28 cellular contexts compared by ENCODE assay signal in genomic region chr19:49596407-49596806, GRCh38. TPM values are rescaled to one million over a fixed set of nuclear protein-coding genes. Genes with fewer than 3 reads are reported as not detected.
"Had no signal": no experiment of that assay in that cellular context is flagged by ENCODE, and none has a peak within 500 bp of the region (broad histone marks: within the 10 kb centered on the region; RNA-seq: fewer than 3 reads in every experiment).

No MANE protein-coding gene starts in this region.

- H3K36me3 ChIP-seq: neural progenitor cell had no signal

- H3K9me3 Mint-ChIP-seq: immature natural killer cell; mesothelial cell of epicardium; naive B cell; natural killer cell; nephron progenitor cell; neural progenitor cell; stimulated activated effector memory CD8-positive, alpha-beta T cell treated with anti-CD3 and anti-CD28 coated beads, Interleukin-12 subunit alpha, Interleukin-12 subunit beta, amount 100 ng/mL, for 72 hours; stimulated activated naive CD8-positive, alpha-beta T cell treated with anti-CD3 and anti-CD28 coated beads, Interleukin-15, Interleukin-2, amounts not matched to agents 100 ng/mL and 50 ng/mL, for 24 hours had no signal

- H3K4me2 ChIP-seq: neural progenitor cell had no signal

- ATAC-seq: left colon; natural killer cell; pancreas; right cardiac atrium; stimulated activated effector memory CD8-positive, alpha-beta T cell treated with anti-CD3 and anti-CD28 coated beads, Interleukin-12 subunit alpha, Interleukin-12 subunit beta, amount 100 ng/mL, for 72 hours; upper lobe of right lung had no signal

- H2AFZ ChIP-seq: neural progenitor cell had no signal

- H3K9me3 ChIP-seq: left ventricle myocardium inferior, pancreas, prostate gland, sigmoid colon, spleen, suprapubic skin, thoracic aorta, tibial artery, upper lobe of right lung had no signal

- H3K27me3 Mint-ChIP-seq: naive B cell; stimulated activated naive CD8-positive, alpha-beta T cell treated with anti-CD3 and anti-CD28 coated beads, Interleukin-15, Interleukin-2, amounts not matched to agents 100 ng/mL and 50 ng/mL, for 24 hours had no signal

- H3K4me3 ChIP-seq: left ventricle myocardium inferior, lung, neural progenitor cell, pancreas, prostate gland, sigmoid colon, spleen, suprapubic skin, thoracic aorta, tibial artery, upper lobe of right lung had no signal

- H3K27ac ChIP-seq: left ventricle myocardium inferior, neural progenitor cell, pancreas, prostate gland, sigmoid colon, spleen, suprapubic skin, thoracic aorta, tibial artery, upper lobe of right lung had no signal

- H3K4me3 Mint-ChIP-seq: immature natural killer cell; mesothelial cell of epicardium; naive B cell; natural killer cell; nephron progenitor cell; neural progenitor cell; stimulated activated effector memory CD8-positive, alpha-beta T cell treated with anti-CD3 and anti-CD28 coated beads, Interleukin-12 subunit alpha, Interleukin-12 subunit beta, amount 100 ng/mL, for 72 hours; stimulated activated naive CD8-positive, alpha-beta T cell treated with anti-CD3 and anti-CD28 coated beads, Interleukin-15, Interleukin-2, amounts not matched to agents 100 ng/mL and 50 ng/mL, for 24 hours had no signal

- H3K4me1 ChIP-seq: pancreas had no signal

- H3K27ac Mint-ChIP-seq: immature natural killer cell; mesothelial cell of epicardium; naive B cell; natural killer cell; nephron progenitor cell; neural progenitor cell; stimulated activated effector memory CD8-positive, alpha-beta T cell treated with anti-CD3 and anti-CD28 coated beads, Interleukin-12 subunit alpha, Interleukin-12 subunit beta, amount 100 ng/mL, for 72 hours; stimulated activated naive CD8-positive, alpha-beta T cell treated with anti-CD3 and anti-CD28 coated beads, Interleukin-15, Interleukin-2, amounts not matched to agents 100 ng/mL and 50 ng/mL, for 24 hours had no signal

- H3K27me3 ChIP-seq: neural progenitor cell, pancreas, sigmoid colon, spleen, suprapubic skin, tibial artery, upper lobe of right lung had no signal

- DNase-seq: hypothalamus; immature natural killer cell; left ventricle myocardium inferior; mesendoderm; naive B cell; natural killer cell; nephron progenitor cell; posterior cingulate gyrus; retina; small intestine; stimulated activated CD4-positive, alpha-beta T cell treated with anti-CD3 and anti-CD28 coated beads, Interleukin-4, amount 100 ng/mL, for 24 hours; stimulated activated naive CD4-positive, alpha-beta T cell; tibial artery; trophoblast cell; upper lobe of right lung had no signal

- H3K9ac ChIP-seq: neural progenitor cell had no signal

- H3K36me3 Mint-ChIP-seq: natural killer cell had no signal

RNA-seq across cellular contexts. Expression of gene PRRG2, which starts 15.3 kb away (rescaled TPM):
- total RNA-seq: thoracic aorta had no signal
